Comparison of ENCODE assay signal across 1 cellular context in the genomic region with DNA sequence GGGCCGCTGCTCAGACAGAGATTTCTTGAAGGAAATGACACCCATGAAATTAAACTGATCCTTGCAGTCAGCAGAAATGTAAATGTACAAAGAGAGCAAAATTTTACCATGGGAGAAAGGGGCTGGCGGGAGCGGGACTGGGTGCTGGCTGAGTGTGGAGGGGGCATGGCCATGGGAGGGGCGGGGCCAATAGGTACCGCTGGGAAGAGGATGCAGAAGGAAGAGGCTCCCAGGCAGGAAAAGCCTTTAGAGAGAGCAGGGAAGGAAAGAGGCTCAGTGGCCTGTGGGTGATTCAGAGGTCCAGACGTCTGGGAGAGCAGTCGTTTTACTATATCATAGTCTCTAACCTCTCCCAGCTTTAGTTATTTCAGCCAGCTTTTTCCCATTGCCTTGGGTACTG.
TF ChIP-seq lines count a peak whose summit lies in the region.

No MANE protein-coding gene starts in this region.

TF ChIP-seq in WTC11, 78 proteins besides CTCF, POLR2A, EP300 and RAD21 (continued from another document):
- TF ChIP-seq, protein P1, sequence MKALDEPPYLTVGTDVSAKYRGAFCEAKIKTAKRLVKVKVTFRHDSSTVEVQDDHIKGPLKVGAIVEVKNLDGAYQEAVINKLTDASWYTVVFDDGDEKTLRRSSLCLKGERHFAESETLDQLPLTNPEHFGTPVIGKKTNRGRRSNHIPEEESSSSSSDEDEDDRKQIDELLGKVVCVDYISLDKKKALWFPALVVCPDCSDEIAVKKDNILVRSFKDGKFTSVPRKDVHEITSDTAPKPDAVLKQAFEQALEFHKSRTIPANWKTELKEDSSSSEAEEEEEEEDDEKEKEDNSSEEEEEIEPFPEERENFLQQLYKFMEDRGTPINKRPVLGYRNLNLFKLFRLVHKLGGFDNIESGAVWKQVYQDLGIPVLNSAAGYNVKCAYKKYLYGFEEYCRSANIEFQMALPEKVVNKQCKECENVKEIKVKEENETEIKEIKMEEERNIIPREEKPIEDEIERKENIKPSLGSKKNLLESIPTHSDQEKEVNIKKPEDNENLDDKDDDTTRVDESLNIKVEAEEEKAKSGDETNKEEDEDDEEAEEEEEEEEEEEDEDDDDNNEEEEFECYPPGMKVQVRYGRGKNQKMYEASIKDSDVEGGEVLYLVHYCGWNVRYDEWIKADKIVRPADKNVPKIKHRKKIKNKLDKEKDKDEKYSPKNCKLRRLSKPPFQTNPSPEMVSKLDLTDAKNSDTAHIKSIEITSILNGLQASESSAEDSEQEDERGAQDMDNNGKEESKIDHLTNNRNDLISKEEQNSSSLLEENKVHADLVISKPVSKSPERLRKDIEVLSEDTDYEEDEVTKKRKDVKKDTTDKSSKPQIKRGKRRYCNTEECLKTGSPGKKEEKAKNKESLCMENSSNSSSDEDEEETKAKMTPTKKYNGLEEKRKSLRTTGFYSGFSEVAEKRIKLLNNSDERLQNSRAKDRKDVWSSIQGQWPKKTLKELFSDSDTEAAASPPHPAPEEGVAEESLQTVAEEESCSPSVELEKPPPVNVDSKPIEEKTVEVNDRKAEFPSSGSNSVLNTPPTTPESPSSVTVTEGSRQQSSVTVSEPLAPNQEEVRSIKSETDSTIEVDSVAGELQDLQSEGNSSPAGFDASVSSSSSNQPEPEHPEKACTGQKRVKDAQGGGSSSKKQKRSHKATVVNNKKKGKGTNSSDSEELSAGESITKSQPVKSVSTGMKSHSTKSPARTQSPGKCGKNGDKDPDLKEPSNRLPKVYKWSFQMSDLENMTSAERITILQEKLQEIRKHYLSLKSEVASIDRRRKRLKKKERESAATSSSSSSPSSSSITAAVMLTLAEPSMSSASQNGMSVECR (CRISPR knock-in tag; IDR thresholded peaks at IDR 0.05; ENCODE audit: borderline replicate concordance): no peak
- TF ChIP-seq, protein P2, sequence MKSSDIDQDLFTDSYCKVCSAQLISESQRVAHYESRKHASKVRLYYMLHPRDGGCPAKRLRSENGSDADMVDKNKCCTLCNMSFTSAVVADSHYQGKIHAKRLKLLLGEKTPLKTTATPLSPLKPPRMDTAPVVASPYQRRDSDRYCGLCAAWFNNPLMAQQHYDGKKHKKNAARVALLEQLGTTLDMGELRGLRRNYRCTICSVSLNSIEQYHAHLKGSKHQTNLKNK (CRISPR knock-in tag; IDR thresholded peaks at IDR 0.05): no peak
- TF ChIP-seq, protein P3, sequence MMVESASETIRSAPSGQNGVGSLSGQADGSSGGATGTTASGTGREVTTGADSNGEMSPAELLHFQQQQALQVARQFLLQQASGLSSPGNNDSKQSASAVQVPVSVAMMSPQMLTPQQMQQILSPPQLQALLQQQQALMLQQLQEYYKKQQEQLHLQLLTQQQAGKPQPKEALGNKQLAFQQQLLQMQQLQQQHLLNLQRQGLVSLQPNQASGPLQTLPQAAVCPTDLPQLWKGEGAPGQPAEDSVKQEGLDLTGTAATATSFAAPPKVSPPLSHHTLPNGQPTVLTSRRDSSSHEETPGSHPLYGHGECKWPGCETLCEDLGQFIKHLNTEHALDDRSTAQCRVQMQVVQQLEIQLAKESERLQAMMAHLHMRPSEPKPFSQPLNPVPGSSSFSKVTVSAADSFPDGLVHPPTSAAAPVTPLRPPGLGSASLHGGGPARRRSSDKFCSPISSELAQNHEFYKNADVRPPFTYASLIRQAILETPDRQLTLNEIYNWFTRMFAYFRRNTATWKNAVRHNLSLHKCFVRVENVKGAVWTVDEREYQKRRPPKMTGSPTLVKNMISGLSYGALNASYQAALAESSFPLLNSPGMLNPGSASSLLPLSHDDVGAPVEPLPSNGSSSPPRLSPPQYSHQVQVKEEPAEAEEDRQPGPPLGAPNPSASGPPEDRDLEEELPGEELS (CRISPR knock-in tag; IDR thresholded peaks at IDR 0.05): no peak
- TF ChIP-seq MXD4 (CRISPR knock-in tag; IDR thresholded peaks at IDR 0.05; ENCODE audit: borderline replicate concordance) (no peak), FOXJ3 (CRISPR knock-in tag; IDR thresholded peaks at IDR 0.05; ENCODE audit: borderline replicate concordance) (no peak), NFE2L1 (CRISPR knock-in tag; IDR thresholded peaks at IDR 0.05) (no peak), ZNF423 (CRISPR knock-in tag; IDR thresholded peaks at IDR 0.05) (no peak)
- TF ChIP-seq, protein P4, sequence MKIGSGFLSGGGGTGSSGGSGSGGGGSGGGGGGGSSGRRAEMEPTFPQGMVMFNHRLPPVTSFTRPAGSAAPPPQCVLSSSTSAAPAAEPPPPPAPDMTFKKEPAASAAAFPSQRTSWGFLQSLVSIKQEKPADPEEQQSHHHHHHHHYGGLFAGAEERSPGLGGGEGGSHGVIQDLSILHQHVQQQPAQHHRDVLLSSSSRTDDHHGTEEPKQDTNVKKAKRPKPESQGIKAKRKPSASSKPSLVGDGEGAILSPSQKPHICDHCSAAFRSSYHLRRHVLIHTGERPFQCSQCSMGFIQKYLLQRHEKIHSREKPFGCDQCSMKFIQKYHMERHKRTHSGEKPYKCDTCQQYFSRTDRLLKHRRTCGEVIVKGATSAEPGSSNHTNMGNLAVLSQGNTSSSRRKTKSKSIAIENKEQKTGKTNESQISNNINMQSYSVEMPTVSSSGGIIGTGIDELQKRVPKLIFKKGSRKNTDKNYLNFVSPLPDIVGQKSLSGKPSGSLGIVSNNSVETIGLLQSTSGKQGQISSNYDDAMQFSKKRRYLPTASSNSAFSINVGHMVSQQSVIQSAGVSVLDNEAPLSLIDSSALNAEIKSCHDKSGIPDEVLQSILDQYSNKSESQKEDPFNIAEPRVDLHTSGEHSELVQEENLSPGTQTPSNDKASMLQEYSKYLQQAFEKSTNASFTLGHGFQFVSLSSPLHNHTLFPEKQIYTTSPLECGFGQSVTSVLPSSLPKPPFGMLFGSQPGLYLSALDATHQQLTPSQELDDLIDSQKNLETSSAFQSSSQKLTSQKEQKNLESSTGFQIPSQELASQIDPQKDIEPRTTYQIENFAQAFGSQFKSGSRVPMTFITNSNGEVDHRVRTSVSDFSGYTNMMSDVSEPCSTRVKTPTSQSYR (CRISPR knock-in tag; IDR thresholded peaks at IDR 0.05): no peak
- TF ChIP-seq, protein P5, sequence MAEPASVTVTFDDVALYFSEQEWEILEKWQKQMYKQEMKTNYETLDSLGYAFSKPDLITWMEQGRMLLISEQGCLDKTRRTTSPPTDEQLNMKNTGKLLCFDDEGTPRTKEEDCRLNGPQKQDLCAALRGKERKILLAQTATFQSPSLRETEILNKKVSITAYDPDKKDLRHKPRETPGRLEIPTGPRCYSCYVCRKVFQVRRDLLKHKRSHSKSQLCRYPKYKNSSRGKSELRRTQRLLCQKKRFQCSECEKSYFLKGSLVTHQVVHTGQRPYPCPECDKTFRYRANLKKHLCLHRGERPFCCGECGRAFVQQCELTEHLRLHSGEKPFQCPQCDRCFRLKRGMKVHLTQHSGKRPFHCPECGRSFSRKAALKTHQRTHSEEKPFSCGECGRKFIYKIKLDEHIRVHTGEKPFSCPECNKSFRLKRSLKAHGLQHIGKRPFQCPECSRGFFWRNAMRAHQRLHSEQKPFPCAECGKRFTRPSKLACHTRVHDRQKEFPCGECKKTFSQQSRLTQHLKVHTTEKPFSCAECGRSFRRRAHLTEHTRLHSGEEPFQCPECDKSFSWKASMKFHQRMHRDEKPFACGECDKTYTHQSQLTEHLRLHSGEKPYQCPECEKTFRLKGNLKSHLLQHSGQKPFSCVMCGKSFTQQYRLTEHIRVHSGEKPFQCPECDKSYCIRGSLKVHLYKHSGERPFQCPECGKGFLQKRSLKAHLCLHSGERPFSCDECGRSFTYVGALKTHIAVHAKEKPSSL (CRISPR knock-in tag; conservative IDR thresholded peaks at IDR 0.05): no peak
- TF ChIP-seq, protein P6, sequence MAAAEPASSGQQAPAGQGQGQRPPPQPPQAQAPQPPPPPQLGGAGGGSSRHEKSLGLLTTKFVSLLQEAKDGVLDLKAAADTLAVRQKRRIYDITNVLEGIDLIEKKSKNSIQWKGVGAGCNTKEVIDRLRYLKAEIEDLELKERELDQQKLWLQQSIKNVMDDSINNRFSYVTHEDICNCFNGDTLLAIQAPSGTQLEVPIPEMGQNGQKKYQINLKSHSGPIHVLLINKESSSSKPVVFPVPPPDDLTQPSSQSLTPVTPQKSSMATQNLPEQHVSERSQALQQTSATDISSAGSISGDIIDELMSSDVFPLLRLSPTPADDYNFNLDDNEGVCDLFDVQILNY (CRISPR knock-in tag; IDR thresholded peaks at IDR 0.05): no peak
